Comparison of ENCODE assay signal across 1 cellular context in genomic region chr17:40103082-40103741, GRCh38.
A peak's percentile ranks its signal among the peaks of the same experiment; 100 is the strongest.
TF ChIP-seq lines count a peak whose summit lies in the region.

No MANE protein-coding gene starts in this region.

TF ChIP-seq in HEK293, 187 proteins besides CTCF, POLR2A, EP300 and RAD21 (continued from another document):
- TF ChIP-seq ZSCAN18 (tag by site-specific recombination; IDR thresholded peaks at IDR 0.05) (no peak), ZNF658 (tag by site-specific recombination; IDR thresholded peaks at IDR 0.05) (no peak), KLF7 (tag by site-specific recombination; IDR thresholded peaks at IDR 0.05; ENCODE audit: borderline replicate concordance) (no peak), ZNF138 (tag by site-specific recombination; IDR thresholded peaks at IDR 0.05; ENCODE audit: borderline replicate concordance) (no peak), ZNF544 (tag by site-specific recombination; IDR thresholded peaks at IDR 0.05) (no peak), ZNF133 (tag by site-specific recombination; IDR thresholded peaks at IDR 0.05) (no peak), ZSCAN5A (tag by site-specific recombination; IDR thresholded peaks at IDR 0.05) (no peak), ZFP3 (tag by site-specific recombination; IDR thresholded peaks at IDR 0.05; ENCODE audit: low read depth) (no peak), ZNF664 (tag by site-specific recombination; IDR thresholded peaks at IDR 0.05) (no peak), ZSCAN23 (tag by site-specific recombination; IDR thresholded peaks at IDR 0.05) (no peak), GLI2 (tag by site-specific recombination; IDR thresholded peaks at IDR 0.05; ENCODE audit: borderline replicate concordance, low read depth) (no peak), YY2 (tag by site-specific recombination; IDR thresholded peaks at IDR 0.05) (no peak), KLF1 (tag by site-specific recombination; IDR thresholded peaks at IDR 0.05) (peak; percentile 39; the same call in 1 of the 2 replicates), ZNF175 (tag by site-specific recombination; IDR thresholded peaks at IDR 0.05) (no peak), ZNF362 (tag by site-specific recombination; IDR thresholded peaks at IDR 0.05) (no peak), ZSCAN4 (tag by site-specific recombination; IDR thresholded peaks at IDR 0.05) (no peak), ZBTB49 (tag by site-specific recombination; IDR thresholded peaks at IDR 0.05; ENCODE audit: low read depth) (no peak), ZNF843 (tag by site-specific recombination; IDR thresholded peaks at IDR 0.05) (no peak), SP7 (tag by site-specific recombination; IDR thresholded peaks at IDR 0.05) (no peak), ZBTB21 (tag by site-specific recombination; IDR thresholded peaks at IDR 0.05) (no peak), ZNF777 (tag by site-specific recombination; IDR thresholded peaks at IDR 0.05; ENCODE audit: borderline replicate concordance) (no peak), ZNF112 (tag by site-specific recombination; IDR thresholded peaks at IDR 0.05) (no peak), ZNF114 (tag by site-specific recombination; IDR thresholded peaks at IDR 0.05) (no peak), ZNF830 (tag by site-specific recombination; IDR thresholded peaks at IDR 0.05; ENCODE audit: low read depth) (no peak), ZFHX2 (tag by site-specific recombination; conservative IDR thresholded peaks at IDR 0.05) (peak; percentile 72), KLF10 (tag by site-specific recombination; IDR thresholded peaks at IDR 0.05) (no peak), ZNF621 (tag by site-specific recombination; IDR thresholded peaks at IDR 0.05) (no peak), ZSCAN30 (tag by site-specific recombination; IDR thresholded peaks at IDR 0.05) (no peak), ZNF19 (tag by site-specific recombination; IDR thresholded peaks at IDR 0.05; ENCODE audit: low read depth) (no peak), GLIS1 (tag by site-specific recombination; IDR thresholded peaks at IDR 0.05) (peak; percentile 55), ZNF560 (tag by site-specific recombination; IDR thresholded peaks at IDR 0.05; ENCODE audit: borderline replicate concordance) (no peak), ZNF610 (tag by site-specific recombination; IDR thresholded peaks at IDR 0.05; ENCODE audit: borderline replicate concordance) (no peak), ZNF335 (tag by site-specific recombination; conservative IDR thresholded peaks at IDR 0.05) (peak; percentile 41), ZXDB (tag by site-specific recombination; IDR thresholded peaks at IDR 0.05) (no peak)
